In the genomic region with DNA sequence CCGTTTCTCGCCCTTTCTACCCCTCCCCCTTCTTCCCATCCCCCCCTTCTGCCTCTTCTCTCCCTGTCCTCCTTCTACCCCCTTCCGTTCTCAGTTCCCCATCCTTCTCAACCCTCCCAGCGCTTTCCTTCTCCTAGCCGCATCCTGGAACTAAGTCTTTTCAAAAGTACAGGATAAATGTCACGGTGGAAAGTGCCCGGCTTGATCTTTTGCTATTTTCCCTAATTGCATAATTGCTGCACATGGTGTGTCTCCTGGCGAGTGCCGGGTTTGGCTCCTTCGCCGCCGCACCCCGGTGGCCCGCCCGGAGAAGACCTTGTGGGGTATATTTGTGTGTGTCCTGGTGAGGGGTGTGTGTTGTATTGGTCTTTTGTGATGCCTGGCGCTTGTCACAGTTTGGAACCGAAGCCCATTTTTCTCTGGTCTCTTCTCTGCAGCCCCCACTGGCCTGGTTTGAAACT, we compare ENCODE assay signal across 8 cellular contexts. TPM values are rescaled to one million over a fixed set of nuclear protein-coding genes. Genes with fewer than 3 reads are reported as not detected.
DNase-seq lines count a peak whose midpoint lies in the region; ATAC-seq and TF ChIP-seq lines count a peak whose summit lies in the region.

No MANE protein-coding gene starts in this region.

- H3K9me3 ChIP-seq in Panc1 (ENCODE audit: control insufficient read depth, insufficient read depth, low read depth, low read length), result no peaks in the 10 kb centered on the region

- DNase-seq in Panc1 (ENCODE audit: low read depth, low spot score), result no peak
- peak; percentile 45 for DNase-seq in cerebellar cortex (ENCODE audit: low spot score)
- peak; percentile 26 to 29 for DNase-seq in left colon
- DNase-seq in stimulated activated CD4-positive, alpha-beta T cell treated with anti-CD3 and anti-CD28 coated beads, Interleukin-2, amount 100 ng/mL, for 24 hours, result peak; percentile 19 to 23
- DNase-seq in NCI-H446 (lab: John Stamatoyannopoulos, UW), result no peak

- ATAC-seq in HG02798 (IDR thresholded peaks at IDR 0.05; ENCODE audit: poor library complexity, unreplicated experiment) (peak; percentile 18), Panc1 (peak; percentile 37; the same call in 1 of the 2 replicates), left colon (peak; percentile 12), HG02623 (IDR thresholded peaks at IDR 0.05; ENCODE audit: unreplicated experiment) (no peak)

- BruUV-seq in Panc1 (replicated peaks; lab: Mats Ljungman, UMichigan), result no TSS peak

- H3K4me1 ChIP-seq in Panc1 (ENCODE audit: control insufficient read depth, insufficient read depth, low read length), result peaks cover 10% of the 10 kb centered on the region

- CTCF ChIA-PET in Panc1 (lab: Charles Lee), result no interaction called here

- in situ Hi-C loops in Panc1 (cut with HindIII; ENCODE audit: low pct_unique_long_range_greater_than_20kb, low sequenced_read_pairs), result no loop called here

- TF ChIP-seq CTCF in GM12875 (IDR thresholded peaks at IDR 0.05; ENCODE audit: borderline replicate concordance, insufficient read depth, low read depth, low read length) (no peak), Panc1 (IDR thresholded peaks at IDR 0.05) (no peak)

- H3K4me3 ChIP-seq in GM12875 (ENCODE audit: low read depth, low read length) (peak overlapping the region; percentile 99), Panc1 (ENCODE audit: low read depth in 2 of 2, low read length in 2 of 2) (peak overlapping the region; percentile 86 to 87)

- H3K36me3 ChIP-seq in Panc1 (ENCODE audit: control insufficient read depth, insufficient read depth, low read length), result no peaks in the 10 kb centered on the region; the same call in 1 of the 2 replicates

- POLR2A ChIA-PET in Panc1 (lab: Charles Lee), result no interaction called here

- intact Hi-C loops in Panc1 (cut with micrococcal nuclease; ENCODE audit: unreplicated experiment) (no loop called here), left colon (cut with DNase I, micrococcal nuclease) (no loop called here)

- H3K27me3 ChIP-seq in Panc1 (ENCODE audit: control insufficient read depth, insufficient read depth, low read length), result no peaks in the 10 kb centered on the region

- H3K27ac ChIP-seq in Panc1 (ENCODE audit: low read length), result peak overlapping the region; percentile 71

RNA-seq across cellular contexts. Expression of a gene that starts 0.6 kb away (rescaled TPM):
- total RNA-seq in Panc1 (2021; ENCODE audit: unreplicated experiment), result 38.2 TPM
- polyA plus RNA-seq in Panc1 (2012; ENCODE audit: insufficient read length), result 23.0 TPM
- 1 to 10 TPM; 5.5 to 6.4 TPM for total RNA-seq in left colon

Comparison
In these comparisons a context has a peak if more than half of its experiments do, and no peak if none do; other contexts are left out.
1. DNase-seq: peak in cerebellar cortex (single experiment), left colon (2 of 2) and stimulated activated CD4-positive, alpha-beta T cell treated with anti-CD3 and anti-CD28 coated beads, Interleukin-2, amount 100 ng/mL, for 24 hours (2 of 2); none in Panc1 (single experiment) and NCI-H446 (0 of 2).